17 cellular contexts compared by ENCODE assay signal in the genomic region with DNA sequence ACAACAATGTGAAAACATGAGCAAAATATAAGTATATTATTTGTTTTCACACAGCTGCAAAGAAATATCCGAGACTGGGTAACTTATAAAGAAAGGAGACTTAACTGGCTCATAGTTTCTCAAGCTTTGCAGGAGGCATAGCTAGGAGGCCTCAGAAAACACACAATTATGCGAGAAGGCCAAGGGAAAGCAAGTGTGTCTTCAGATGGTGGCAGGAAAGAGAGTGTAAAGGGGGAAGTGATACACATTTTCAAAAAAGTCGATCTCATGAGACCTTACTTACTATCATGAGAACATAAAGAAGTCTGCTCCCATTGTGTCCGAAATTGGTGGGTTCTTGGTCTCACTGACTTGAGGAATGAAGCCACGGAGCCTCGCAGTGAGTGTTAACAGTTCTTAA.
A peak's percentile ranks its signal among the peaks of the same experiment; 100 is the strongest.
DNase-seq lines count a peak whose midpoint lies in the region; ATAC-seq and TF ChIP-seq lines count a peak whose summit lies in the region.
"Had no signal": no experiment of that assay in that cellular context is flagged by ENCODE, and none has a peak within 500 bp of the region (broad histone marks: within the 10 kb centered on the region; RNA-seq: fewer than 3 reads in every experiment).

No MANE protein-coding gene starts in this region.

- H3K4me2 ChIP-seq in OCI-LY3 (ENCODE audit: low read length) = peak overlapping the region; percentile 60
- H3K4me2 ChIP-seq: A549, BLaER1 had no signal

- intact Hi-C loops in esophagus squamous epithelium (cut with DNase I) = no loop called here

- in situ Hi-C loops in GM13976 (cut with MboI; ENCODE audit: low sequenced_read_pairs, unreplicated experiment) = no loop called here

- peak overlapping the region; percentile 96 for H3K27ac ChIP-seq in OCI-LY3 (ENCODE audit: low read length)
- no peak overlapping the region for H3K27ac ChIP-seq in esophagus squamous epithelium
- H3K27ac ChIP-seq: A549, BLaER1, HL-60 had no signal

- DNase-seq in GM10266 (ENCODE audit: extremely low spot score) (peak; percentile 3), GM13976 (ENCODE audit: low spot score) (peak; percentile 6), esophagus squamous epithelium (lab: John Stamatoyannopoulos, UW) (no peak), NCI-H1092 (lab: John Stamatoyannopoulos, UW) (no peak)
- DNase-seq: CD4-positive, CD25-positive, alpha-beta regulatory T cell; DMS53; GF-D8; GOT3; H9 had no signal

- H3K79me2 ChIP-seq in OCI-LY3 (ENCODE audit: low read length) = no peaks in the 10 kb centered on the region

- 66% methylated on average over 5 of the region's 6 CpGs; no CpG with 5 or more reads in 1 of the 2 donors for WGBS in esophagus squamous epithelium, 2 donors

- no peak for TF ChIP-seq POLR2A in esophagus squamous epithelium (IDR thresholded peaks at IDR 0.05)

- ATAC-seq in GM21515 (IDR thresholded peaks at IDR 0.05; ENCODE audit: unreplicated experiment) = peak; percentile 70
- no peak for ATAC-seq in HG03520 (IDR thresholded peaks at IDR 0.05; ENCODE audit: unreplicated experiment)
- ATAC-seq in HG03565 (IDR thresholded peaks at IDR 0.05; ENCODE audit: unreplicated experiment) = no peak
- ATAC-seq: A549, GM12878 had no signal

- H3K9me3 ChIP-seq in OCI-LY3 (ENCODE audit: insufficient read depth, low read length) (no peaks in the 10 kb centered on the region), esophagus squamous epithelium (no peaks in the 10 kb centered on the region)
- H3K9me3 ChIP-seq: A549, BLaER1 had no signal

- no peaks in the 10 kb centered on the region for H4K20me1 ChIP-seq in OCI-LY3 (ENCODE audit: insufficient read depth, low read length)
- H4K20me1 ChIP-seq: BLaER1 had no signal

- H3K4me1 ChIP-seq in OCI-LY3 (ENCODE audit: low read length) = peaks cover 32% of the 10 kb centered on the region
- no peaks in the 10 kb centered on the region for H3K4me1 ChIP-seq in esophagus squamous epithelium
- H3K4me1 ChIP-seq: A549, BLaER1 had no signal

- H3K9ac ChIP-seq in OCI-LY3 (ENCODE audit: low read length) = peak overlapping the region; percentile 63
- H3K9ac ChIP-seq: BLaER1 had no signal

- H3K4me3 ChIP-seq in OCI-LY3 (ENCODE audit: low read length) (peak overlapping the region; percentile 62), esophagus squamous epithelium (no peak overlapping the region)
- H3K4me3 ChIP-seq: A549, BLaER1, GM12878 had no signal

- H2AFZ ChIP-seq in OCI-LY3 (ENCODE audit: low read depth, low read length) = no peak overlapping the region; the same call in 1 of the 2 replicates

- no peak for TF ChIP-seq CTCF in GM10266 (IDR thresholded peaks at IDR 0.05; ENCODE audit: control insufficient read depth, insufficient read depth, low read depth, missing control alignments)
- no peak for TF ChIP-seq CTCF in GM13976 (IDR thresholded peaks at IDR 0.05; ENCODE audit: borderline replicate concordance, control extremely low read depth, extremely low read depth, insufficient read depth, missing control alignments)
- no peak for TF ChIP-seq CTCF in OCI-LY3 (IDR thresholded peaks at IDR 0.05; ENCODE audit: low read depth, low read length)
- TF ChIP-seq CTCF in esophagus squamous epithelium (IDR thresholded peaks at IDR 0.05) = no peak

- H3K27me3 ChIP-seq in OCI-LY3 (ENCODE audit: low read depth, low read length) = no peaks in the 10 kb centered on the region
- no peaks in the 10 kb centered on the region for H3K27me3 ChIP-seq in esophagus squamous epithelium
- H3K27me3 ChIP-seq: BLaER1 had no signal

- H3K36me3 ChIP-seq in OCI-LY3 (replicated peaks; ENCODE audit: low read depth, low read length) (no peaks in the 10 kb centered on the region), esophagus squamous epithelium (no peaks in the 10 kb centered on the region)
- H3K36me3 ChIP-seq: BLaER1 had no signal

Comparison
In these comparisons a context has a peak if more than half of its experiments do, and no peak if none do; other contexts are left out.
1. DNase-seq: peak in GM10266 (single experiment) and GM13976 (single experiment); none in esophagus squamous epithelium (single experiment) and NCI-H1092 (single experiment).